Comparison of ENCODE assay signal across 8 cellular contexts in genomic region chr7:4681922-4682620, GRCh38. TPM values are rescaled to one million over a fixed set of nuclear protein-coding genes. Genes with fewer than 3 reads are reported as not detected.
DNase-seq lines count a peak whose midpoint lies in the region; ATAC-seq and TF ChIP-seq lines count a peak whose summit lies in the region.

Gene FOXK1, plus strand, starts transcription at chr7:4682295. Its CDS starts 14 bp downstream, at chr7:4682309.

- H3K9me1 ChIP-seq in IMR-90 (ENCODE audit: insufficient read depth, low read length): peaks cover 9% of the 10 kb centered on the region; the same call in 1 of the 2 replicates

- no peaks in the 10 kb centered on the region for H3K9me3 ChIP-seq in IMR-90 (ENCODE audit: control insufficient read depth, insufficient read depth, low read length)
- peaks cover 2 to 6% of the 10 kb centered on the region in 2 donors for H3K9me3 ChIP-seq in neuronal stem cell (replicated peaks in 1 of 2; ENCODE audit: control insufficient read depth in 2 of 2, insufficient read depth in 1 of 2, low read depth in 1 of 2, low read length in 2 of 2)

- TF ChIP-seq RAD21 in IMR-90 (IDR thresholded peaks at IDR 0.05; ENCODE audit: low read length): peak; percentile 20; the same call in 1 of the 2 replicates

- 0 out of 2 replicates have a peak, but pooled peaks have one; percentile 11 for TF ChIP-seq CTCF in IMR-90 (conservative IDR thresholded peaks at IDR 0.05; ENCODE audit: low read depth, low read length)
- TF ChIP-seq CTCF in subcutaneous adipose tissue (IDR thresholded peaks at IDR 0.05; ENCODE audit: low read depth): no peak

- H4K20me1 ChIP-seq in IMR-90 (ENCODE audit: insufficient read depth, low read length): peaks cover 27% of the 10 kb centered on the region

- ATAC-seq in GM21447 (IDR thresholded peaks at IDR 0.05; ENCODE audit: unreplicated experiment): peak; percentile 44
- peak; percentile 88 for ATAC-seq in IMR-90 (ENCODE audit: low read depth)

- H2AFZ ChIP-seq in IMR-90 (replicated peaks; ENCODE audit: low read length, poor library complexity) (peak within 1 kb of the TSS; percentile 94), neuronal stem cell (ENCODE audit: low read length) (peak within 1 kb of the TSS; percentile 91)

- DNase-seq in DMS114 treated with DMSO at 0.1 percent for 48 hours (lab: John Stamatoyannopoulos, UW; ENCODE audit: unreplicated experiment) (peak; percentile 36), IMR-90 (peak; percentile 65), SHP77 treated with DMSO at 0.1 percent for 48 hours (lab: John Stamatoyannopoulos, UW) (peak; percentile 41), foreskin melanocyte (peak; percentile 49), neuronal stem cell (ENCODE audit: low spot score) (peak; percentile 57)
- DNase-seq in activated gamma-delta T cell treated with anti-CD3 and anti-CD28 coated beads, Interleukin-2, amount 50 U/mL, for 16 hours (ENCODE audit: low read depth): peak; percentile 71

- H2AK9ac ChIP-seq in IMR-90 (replicated peaks; ENCODE audit: low read depth, low read length, poor library complexity): peak within 1 kb of the TSS; percentile 99

- 0% methylated on average over 65 of the region's 115 CpGs; no CpG with 5 or more reads in 1 of the 2 experiments for WGBS in IMR-90 (ENCODE audit: extremely low coverage in 2 of 2, insufficient read length in 1 of 2), 2 experiments
- no CpG with 5 or more reads among the region's 115 CpGs for WGBS in neuronal stem cell (ENCODE audit: extremely low coverage in 2 of 2, insufficient read length in 2 of 2, insufficient replicate concordance in 1 of 2), 2 donors

- H3K27ac ChIP-seq in IMR-90 (ENCODE audit: insufficient read depth, low read length) (peak within 1 kb of the TSS; percentile 100), neuronal stem cell (replicated peaks; ENCODE audit: low read length) (no peak within 1 kb of the TSS)

- H3K79me1 ChIP-seq in IMR-90 (ENCODE audit: low read depth in 1 of 2, low read length in 2 of 2) (peaks cover 24 to 40% of the 10 kb centered on the region in 2 experiments), neuronal stem cell (ENCODE audit: low read depth, low read length) (peaks cover 14% of the 10 kb centered on the region)

- H2BK12ac ChIP-seq in neuronal stem cell (ENCODE audit: low read length): peak within 1 kb of the TSS; percentile 41

- H3K4ac ChIP-seq in IMR-90 (ENCODE audit: low read depth, low read length) (peak within 1 kb of the TSS; percentile 99), neuronal stem cell (ENCODE audit: low read length) (no peak within 1 kb of the TSS)

- dilution Hi-C loops in IMR-90 (cut with HindIII; ENCODE audit: low sequenced_read_pairs, unreplicated experiment): no loop called here

- H3K4me2 ChIP-seq in IMR-90 (ENCODE audit: low read depth, low read length) (peak within 1 kb of the TSS; percentile 96), neuronal stem cell (ENCODE audit: insufficient read depth, low read length, poor library complexity, severe bottlenecking) (peak within 1 kb of the TSS; percentile 94)

- peak within 1 kb of the TSS; percentile 93 for H4K5ac ChIP-seq in IMR-90 (ENCODE audit: low read depth, low read length)

- H4K91ac ChIP-seq in IMR-90 (ENCODE audit: insufficient read depth, low read depth, low read length): peak within 1 kb of the TSS; percentile 96
- H4K91ac ChIP-seq in neuronal stem cell (ENCODE audit: low read depth, low read length, poor library complexity): no peak within 1 kb of the TSS

- H2BK5ac ChIP-seq in IMR-90 (ENCODE audit: low read depth, low read length, poor library complexity, severe bottlenecking) (peak within 1 kb of the TSS; percentile 99), neuronal stem cell (ENCODE audit: low read length) (no peak within 1 kb of the TSS)

- H3K4me1 ChIP-seq in IMR-90 (ENCODE audit: control insufficient read depth, insufficient read depth, low read length): peaks cover 9% of the 10 kb centered on the region
- peaks cover 6 to 9% of the 10 kb centered on the region in 2 donors for H3K4me1 ChIP-seq in neuronal stem cell (ENCODE audit: control insufficient read depth in 2 of 2, insufficient read depth in 1 of 2, low read depth in 1 of 2, low read length in 2 of 2)

- H4K8ac ChIP-seq in IMR-90 (ENCODE audit: low read depth in 2 of 2, low read length in 2 of 2) (peak within 1 kb of the TSS; percentile 98 to 100), neuronal stem cell (ENCODE audit: low read depth, low read length) (no peak within 1 kb of the TSS)

- peak; percentile 52; the same call in 1 of the 2 replicates for TF ChIP-seq POLR2A in IMR-90 (IDR thresholded peaks at IDR 0.05; ENCODE audit: low read depth, low read length)

- BruUV-seq in IMR-90 (replicated peaks; lab: Mats Ljungman, UMichigan): no TSS peak

- H3K14ac ChIP-seq in IMR-90 (replicated peaks; ENCODE audit: low read depth, low read length) (peak within 1 kb of the TSS; percentile 98), neuronal stem cell (ENCODE audit: low read length) (peak within 1 kb of the TSS; percentile 97)

- intact Hi-C loops in IMR-90 (cut with micrococcal nuclease): loop anchor here (2.0 kb wide), 1 partner anchor 71 kb away; no protein-coding TSS in a partner anchor

- H2BK15ac ChIP-seq in IMR-90 (ENCODE audit: low read depth, low read length) (peak within 1 kb of the TSS; percentile 91; the same call in 2 of the 3 replicates), neuronal stem cell (ENCODE audit: low read length) (peak within 1 kb of the TSS; percentile 75)

- POLR2A ChIA-PET in IMR-90 (lab: Charles Lee; ENCODE audit: unreplicated experiment): interaction anchor here (1.3 kb wide), 1 partner anchor 40 kb away, joined by 6 read pairs; no protein-coding TSS in a partner anchor

- H3K18ac ChIP-seq in IMR-90 (ENCODE audit: low read depth, low read length) (peak within 1 kb of the TSS; percentile 91), neuronal stem cell (ENCODE audit: low read length) (peak within 1 kb of the TSS; percentile 98)

- H2BK120ac ChIP-seq in IMR-90 (ENCODE audit: low read depth, low read length) (peak within 1 kb of the TSS; percentile 94), neuronal stem cell (ENCODE audit: low read depth, low read length) (no peak within 1 kb of the TSS)

- H2AK5ac ChIP-seq in IMR-90 (ENCODE audit: low read depth, low read length): peak within 1 kb of the TSS; percentile 97
- peak within 1 kb of the TSS; percentile 99 for H2AK5ac ChIP-seq in neuronal stem cell (ENCODE audit: low read depth, low read length)

- peaks cover 10% of the 10 kb centered on the region for H3K36me3 ChIP-seq in IMR-90 (ENCODE audit: control insufficient read depth, insufficient read depth, low read length)
- peaks cover 0 to 14% of the 10 kb centered on the region in 2 donors for H3K36me3 ChIP-seq in neuronal stem cell (replicated peaks in 1 of 2; ENCODE audit: control insufficient read depth in 2 of 2, insufficient read depth in 2 of 2, low read length in 2 of 2)

- H3K4me3 ChIP-seq in IMR-90 (ENCODE audit: insufficient read depth, low read depth, low read length) (peak within 1 kb of the TSS; percentile 91), neuronal stem cell (ENCODE audit: low read length in 2 of 2) (peak within 1 kb of the TSS; percentile 99 to 100)

- H3K56ac ChIP-seq in IMR-90 (ENCODE audit: extremely low read depth, insufficient read depth, low read length): peak within 1 kb of the TSS; percentile 76

- peak within 1 kb of the TSS; percentile 85; the same call in 1 of the 2 replicates for H2BK20ac ChIP-seq in IMR-90 (ENCODE audit: low read depth, low read length)

- CTCF ChIA-PET in IMR-90 (lab: Yijun Ruan, JAX): interaction anchor here (0.9 to 1.3 kb wide), 3 partner anchors 12 to 41 kb away, joined by 3 read pairs; no protein-coding TSS in a partner anchor

- H3K23ac ChIP-seq in IMR-90 (ENCODE audit: low read depth, low read length) (peak within 1 kb of the TSS; percentile 94), neuronal stem cell (ENCODE audit: low read depth, low read length, poor library complexity) (peak within 1 kb of the TSS; percentile 96)

- in situ Hi-C loops in IMR-90 (cut with MboI; ENCODE audit: low sequenced_read_pairs): no loop called here

- H3K9ac ChIP-seq in IMR-90 (ENCODE audit: low read depth, low read length) (peak within 1 kb of the TSS; percentile 100), neuronal stem cell (ENCODE audit: low read depth, low read length, poor library complexity) (peak within 1 kb of the TSS; percentile 99)

- H3K27me3 ChIP-seq in IMR-90 (ENCODE audit: control insufficient read depth, insufficient read depth, low read length): no peaks in the 10 kb centered on the region
- H3K27me3 ChIP-seq in neuronal stem cell (ENCODE audit: control insufficient read depth in 3 of 3, insufficient read depth in 3 of 3, low read depth in 1 of 3, low read length in 3 of 3): peaks cover 0 to 5% (median 0%) of the 10 kb centered on the region in 3 experiments

TF ChIP-seq in IMR-90, 13 proteins besides CTCF, POLR2A, EP300 and RAD21:
- TF ChIP-seq SMC3 (IDR thresholded peaks at IDR 0.05; ENCODE audit: low read depth, low read length) (no peak), RCOR1 (IDR thresholded peaks at IDR 0.05; ENCODE audit: insufficient replicate concordance, low read length) (no peak), MAZ (IDR thresholded peaks at IDR 0.05; ENCODE audit: borderline replicate concordance, low read depth, low read length) (peak; percentile 73; the same call in 1 of the 2 replicates), CHD1 (IDR thresholded peaks at IDR 0.05; ENCODE audit: low read depth, low read length) (no peak), USF2 (IDR thresholded peaks at IDR 0.05; ENCODE audit: low read depth, low read length) (peak; percentile 86), MXI1 (IDR thresholded peaks at IDR 0.05; ENCODE audit: borderline replicate concordance, low read depth, low read length) (peak; percentile 81; the same call in 1 of the 2 replicates)

RNA-seq across cellular contexts. Expression of gene FOXK1, which starts in this region (rescaled TPM):
- 4.3 and 5.0 TPM in 2 replicates for total RNA-seq in IMR-90 (2012; rRNA removed)
- 8.8 TPM in 2 replicates for polyA plus RNA-seq in IMR-90 (2012; rRNA removed)
- 6.7 and 6.8 TPM in 2 replicates for polyA plus RNA-seq in IMR-90 (2012; cell fraction: cytosol; rRNA removed)
- 18.7 and 30.1 TPM in 2 replicates for polyA plus RNA-seq in IMR-90 (2012; cell fraction: nucleus; rRNA removed; ENCODE audit: low replicate concordance)
- 7.6 TPM for polyA plus RNA-seq in neuronal stem cell (2013, experiment 1 of 2)
- polyA plus RNA-seq in neuronal stem cell (2013, experiment 2 of 2): 8.2 TPM
- total RNA-seq in subcutaneous adipose tissue: 10 to 100 TPM in 3 of 4 donors, 1 to 10 TPM in 1; 9.6 to 35.0 (median 12.5) TPM
